In genomic region chr1:150555198-150555970, GRCh38 we compare ENCODE assay signal across 1 cellular context.
TF ChIP-seq lines count a peak whose summit lies in the region.

No MANE protein-coding gene starts in this region.

TF ChIP-seq in HepG2, 621 proteins besides CTCF, POLR2A, EP300 and RAD21:
- TF ChIP-seq MNT (IDR thresholded peaks at IDR 0.05) (peak; percentile 100), ZBTB2 (CRISPR knock-in tag; IDR thresholded peaks at IDR 0.05; ENCODE audit: low read depth) (0 out of 2 replicates have a peak, but pooled peaks have one; percentile 25), KLF11 (CRISPR knock-in tag; IDR thresholded peaks at IDR 0.05) (no peak), YY1 (IDR thresholded peaks at IDR 0.05; ENCODE audit: insufficient read depth, insufficient replicate concordance, low read depth, low read length) (no peak), KDM6A (CRISPR knock-in tag; IDR thresholded peaks at IDR 0.05; ENCODE audit: low read depth) (no peak), GLMP (CRISPR knock-in tag; IDR thresholded peaks at IDR 0.05; ENCODE audit: borderline replicate concordance) (no peak), ZNF607 (CRISPR knock-in tag; IDR thresholded peaks at IDR 0.05; ENCODE audit: borderline replicate concordance) (no peak)
TF ChIP-seq in HepG2: peak in this region for 2.
